In the genomic region with DNA sequence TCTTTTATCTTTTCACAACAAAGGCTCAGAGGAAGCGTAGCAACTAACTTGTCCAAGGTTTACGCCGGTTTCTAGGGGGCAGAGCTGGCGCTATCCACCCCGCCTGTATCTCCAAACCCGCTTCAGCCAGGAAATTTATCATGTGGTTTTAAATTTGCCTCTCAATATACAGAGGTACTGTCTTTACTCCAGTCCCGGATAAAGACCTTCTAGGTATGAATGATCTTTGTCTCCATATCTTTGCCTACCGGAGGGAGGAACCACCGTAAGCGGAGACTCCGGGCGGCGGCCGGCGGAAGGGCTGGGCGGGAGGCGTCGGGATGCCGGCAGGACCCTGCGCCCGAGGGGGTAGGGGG, we compare ENCODE assay signal across 8 cellular contexts. TPM values are rescaled to one million over a fixed set of nuclear protein-coding genes. Genes with fewer than 3 reads are reported as not detected.
A peak's percentile ranks its signal among the peaks of the same experiment; 100 is the strongest.
DNase-seq lines count a peak whose midpoint lies in the region; ATAC-seq and TF ChIP-seq lines count a peak whose summit lies in the region.

No MANE protein-coding gene starts in this region.

- peaks cover 31% of the 10 kb centered on the region for H3K4me1 Mint-ChIP-seq in activated CD8-positive, alpha-beta T cell treated with anti-CD3 and anti-CD28 coated beads for 36 hours (ENCODE audit: low read depth)
- peaks cover 47% of the 10 kb centered on the region for H3K4me1 Mint-ChIP-seq in osteocyte (ENCODE audit: unreplicated experiment)

- H3F3A ChIP-seq in DOHH2 (ENCODE audit: control insufficient read depth, insufficient read depth) (peaks cover 38% of the 10 kb centered on the region), Loucy (ENCODE audit: low read depth) (0 out of 2 replicates have a peak, but pooled peaks cover 4% of the 10 kb centered on the region)

- peaks cover 43% of the 10 kb centered on the region for H3K36me3 ChIP-seq in DOHH2 (ENCODE audit: control insufficient read depth, low read length)
- H3K36me3 ChIP-seq in Loucy (ENCODE audit: insufficient read depth, low read length), result no peaks in the 10 kb centered on the region

- intact Hi-C loops in activated CD8-positive, alpha-beta T cell treated with anti-CD3 and anti-CD28 coated beads for 36 hours (cut with micrococcal nuclease), result no loop called here

- peak; percentile 23 for ATAC-seq in GM21619 (IDR thresholded peaks at IDR 0.05; ENCODE audit: unreplicated experiment)
- ATAC-seq in activated CD8-positive, alpha-beta T cell treated with anti-CD3 and anti-CD28 coated beads for 36 hours, result peak; percentile 12

- peak overlapping the region; percentile 89 for H3K27ac ChIP-seq in DOHH2 (ENCODE audit: low read depth, low read length)

- peak; percentile 11 for DNase-seq in activated CD8-positive, alpha-beta T cell treated with anti-CD3 and anti-CD28 coated beads for 36 hours
- DNase-seq in germinal center (ENCODE audit: low spot score), result peak; percentile 15
- DNase-seq in osteocyte (ENCODE audit: extremely low spot score, unreplicated experiment), result no peak
- no peak for DNase-seq in NCI-H1048 (lab: John Stamatoyannopoulos, UW)
- no peak for DNase-seq in stimulated activated CD4-positive, alpha-beta T cell treated with anti-CD3 and anti-CD28 coated beads, Interleukin-1b, Interleukin-23, amount 100 ng/mL, for 48 hours

- peak overlapping the region; percentile 88 for H3K4me3 Mint-ChIP-seq in activated CD8-positive, alpha-beta T cell treated with anti-CD3 and anti-CD28 coated beads for 36 hours
- peak overlapping the region; percentile 94 for H3K4me3 Mint-ChIP-seq in osteocyte (ENCODE audit: unreplicated experiment)

- peaks cover 75% of the 10 kb centered on the region for H3K4me1 ChIP-seq in DOHH2 (ENCODE audit: control insufficient read depth, low read length)
- H3K4me1 ChIP-seq in Loucy (ENCODE audit: insufficient read depth, low read length, poor library complexity, severe bottlenecking), result peaks cover 62% of the 10 kb centered on the region

- no peaks in the 10 kb centered on the region for H3K36me3 Mint-ChIP-seq in activated CD8-positive, alpha-beta T cell treated with anti-CD3 and anti-CD28 coated beads for 36 hours (ENCODE audit: low read depth)
- no peaks in the 10 kb centered on the region for H3K36me3 Mint-ChIP-seq in osteocyte (ENCODE audit: unreplicated experiment)

- no peaks in the 10 kb centered on the region for H3K9me3 ChIP-seq in DOHH2 (ENCODE audit: control insufficient read depth, insufficient read depth, low read length)
- no peaks in the 10 kb centered on the region for H3K9me3 ChIP-seq in Loucy (ENCODE audit: insufficient read depth, low read depth, low read length)

- POLR2A ChIA-PET in activated CD8-positive, alpha-beta T cell treated with anti-CD3 and anti-CD28 coated beads for 36 hours (lab: Charles Lee), result interaction anchor here (0.7 kb wide), 1 partner anchor 70 kb away, joined by 3 read pairs; no protein-coding TSS in a partner anchor

- H3K27me3 ChIP-seq in DOHH2 (ENCODE audit: control insufficient read depth, low read length), result no peaks in the 10 kb centered on the region
- H3K27me3 ChIP-seq in Loucy (ENCODE audit: insufficient read depth, low read length, poor library complexity, severe bottlenecking), result no peaks in the 10 kb centered on the region

- peaks cover 2% of the 10 kb centered on the region for H3K27me3 Mint-ChIP-seq in activated CD8-positive, alpha-beta T cell treated with anti-CD3 and anti-CD28 coated beads for 36 hours
- H3K27me3 Mint-ChIP-seq in osteocyte (ENCODE audit: unreplicated experiment), result no peaks in the 10 kb centered on the region

- no peaks in the 10 kb centered on the region for H3K9me2 ChIP-seq in DOHH2 (replicated peaks; ENCODE audit: control insufficient read depth, low read length)
- no peaks in the 10 kb centered on the region for H3K9me2 ChIP-seq in Loucy (replicated peaks; ENCODE audit: low read depth, low read length)

- peaks cover 64% of the 10 kb centered on the region for H3K79me2 ChIP-seq in DOHH2 (ENCODE audit: control insufficient read depth, low read length)
- H3K79me2 ChIP-seq in Loucy (ENCODE audit: insufficient read depth, low read length), result peaks cover 42% of the 10 kb centered on the region

- H3K4me2 ChIP-seq in DOHH2 (ENCODE audit: low read length), result peak overlapping the region; percentile 95
- peak overlapping the region; percentile 81 for H3K4me2 ChIP-seq in Loucy (ENCODE audit: low read depth, low read length, poor library complexity, severe bottlenecking)

- H3K9ac ChIP-seq in Loucy (ENCODE audit: low read depth, low read length, poor library complexity, severe bottlenecking), result peak overlapping the region; percentile 91

- no peaks in the 10 kb centered on the region for H3K9me3 Mint-ChIP-seq in activated CD8-positive, alpha-beta T cell treated with anti-CD3 and anti-CD28 coated beads for 36 hours
- H3K9me3 Mint-ChIP-seq in osteocyte (ENCODE audit: unreplicated experiment), result no peaks in the 10 kb centered on the region

- peak overlapping the region; percentile 72 for H3K27ac Mint-ChIP-seq in activated CD8-positive, alpha-beta T cell treated with anti-CD3 and anti-CD28 coated beads for 36 hours
- peak overlapping the region; percentile 90 for H3K27ac Mint-ChIP-seq in osteocyte (ENCODE audit: unreplicated experiment)

- CTCF ChIA-PET in activated CD8-positive, alpha-beta T cell treated with anti-CD3 and anti-CD28 coated beads for 36 hours (lab: Charles Lee), result interaction anchor here (1.3 to 1.6 kb wide), 2 partner anchors 153 to 353 kb away, joined by 4 read pairs; no protein-coding TSS in a partner anchor

- TF ChIP-seq CTCF in DOHH2 (IDR thresholded peaks at IDR 0.05; ENCODE audit: low read depth, low read length, poor library complexity, severe bottlenecking) (peak; percentile 10), Loucy (conservative IDR thresholded peaks at IDR 0.05; ENCODE audit: low read length) (no peak), osteocyte (IDR thresholded peaks at IDR 0.05) (no peak)
- TF ChIP-seq CTCF in activated CD8-positive, alpha-beta T cell treated with anti-CD3 and anti-CD28 coated beads for 36 hours (IDR thresholded peaks at IDR 0.05), result no peak

- peak overlapping the region; percentile 91 for H3K4me3 ChIP-seq in DOHH2 (ENCODE audit: low read length)
- peak overlapping the region; percentile 78 for H3K4me3 ChIP-seq in Loucy (ENCODE audit: low read length, poor library complexity, severe bottlenecking)

- peak overlapping the region; percentile 98 for H2AFZ ChIP-seq in Loucy (ENCODE audit: low read length)

- H4K20me1 ChIP-seq in DOHH2 (ENCODE audit: control insufficient read depth, insufficient read depth, low read depth, low read length) (peaks cover 12% of the 10 kb centered on the region), Loucy (ENCODE audit: insufficient read depth, low read length, poor library complexity, severe bottlenecking) (peaks cover 29% of the 10 kb centered on the region)

RNA-seq across cellular contexts. Expression of gene RIMKLB, which starts 0.7 kb away (rescaled TPM):
- 1 to 10 TPM; 7.7 to 8.6 TPM for total RNA-seq in activated CD8-positive, alpha-beta T cell treated with anti-CD3 and anti-CD28 coated beads for 36 hours
- 26.5 and 32.5 TPM in 2 replicates for total RNA-seq in osteocyte

RNA-seq across cellular contexts. Expression of gene MFAP5, which starts 34.5 kb away (rescaled TPM):
- not detected for total RNA-seq in activated CD8-positive, alpha-beta T cell treated with anti-CD3 and anti-CD28 coated beads for 36 hours
- not detected in 2 replicates for total RNA-seq in osteocyte

Comparison
In these comparisons a context has a peak if more than half of its experiments do, and no peak if none do; other contexts are left out.
1. DNase-seq: peak in activated CD8-positive, alpha-beta T cell treated with anti-CD3 and anti-CD28 coated beads for 36 hours (single experiment) and germinal center (single experiment); none in osteocyte (single experiment), NCI-H1048 (single experiment) and stimulated activated CD4-positive, alpha-beta T cell treated with anti-CD3 and anti-CD28 coated beads, Interleukin-1b, Interleukin-23, amount 100 ng/mL, for 48 hours (single experiment).